In genomic region chr1:66439028-66439427, GRCh38 we compare ENCODE assay signal across 7 cellular contexts.
A peak's percentile ranks its signal among the peaks of the same experiment; 100 is the strongest.
DNase-seq lines count a peak whose midpoint lies in the region; ATAC-seq and TF ChIP-seq lines count a peak whose summit lies in the region.

No MANE protein-coding gene starts in this region.

- no TSS peak for BruUV-seq in PC-3 (replicated peaks; lab: Mats Ljungman, UMichigan)

- peak overlapping the region; percentile 19 for H3K4me2 ChIP-seq in PC-3 (ENCODE audit: low read length)

- no peaks in the 10 kb centered on the region for H3F3A ChIP-seq in PC-3 (ENCODE audit: low read length, unreplicated experiment)

- no peaks in the 10 kb centered on the region for H3K36me3 ChIP-seq in PC-3 (ENCODE audit: low read depth, low read length)
- H3K36me3 ChIP-seq in right atrium auricular region: no peaks in the 10 kb centered on the region

- CTCF ChIA-PET in PC-3 (lab: Charles Lee): no interaction called here

- no peaks in the 10 kb centered on the region for H3K79me2 ChIP-seq in PC-3 (ENCODE audit: low read length)

- DNase-seq in PC-3 (peak; percentile 36), lung microvascular endothelial cell (ENCODE audit: low read depth in 2 of 2) (peak; percentile 36 to 76), DMS79 treated with DMSO at 0.1 percent for 48 hours (lab: John Stamatoyannopoulos, UW) (no peak), right atrium auricular region (ENCODE audit: low spot score) (no peak), C1 segment of cervical spinal cord (lab: John Stamatoyannopoulos, UW) (no peak)

- H3K9me2 ChIP-seq in PC-3 (replicated peaks; ENCODE audit: low read length): no peaks in the 10 kb centered on the region

- H2AFZ ChIP-seq in PC-3 (ENCODE audit: low read length): no peak overlapping the region

- no peak for TF ChIP-seq CTCF in PC-3 (conservative IDR thresholded peaks at IDR 0.05; ENCODE audit: low read depth, low read length)
- no peak for TF ChIP-seq CTCF in right atrium auricular region (IDR thresholded peaks at IDR 0.05)

- peaks cover 34% of the 10 kb centered on the region for H3K4me1 ChIP-seq in PC-3 (ENCODE audit: insufficient read depth, low read length)
- H3K4me1 ChIP-seq in right atrium auricular region: no peaks in the 10 kb centered on the region

- H3K4me3 ChIP-seq in PC-3 (ENCODE audit: low read length) (no peak overlapping the region), right atrium auricular region (no peak overlapping the region)

- peak; percentile 33 for ATAC-seq in GM19023 (IDR thresholded peaks at IDR 0.05; ENCODE audit: unreplicated experiment)
- peak; percentile 60 for ATAC-seq in HG02870 (IDR thresholded peaks at IDR 0.05; ENCODE audit: unreplicated experiment)
- ATAC-seq in PC-3: no peak

- H3K9ac ChIP-seq in PC-3 (ENCODE audit: low read length): no peak overlapping the region

- no peaks in the 10 kb centered on the region for H3K27me3 ChIP-seq in PC-3 (ENCODE audit: low read length)
- H3K27me3 ChIP-seq in right atrium auricular region: no peaks in the 10 kb centered on the region

- H3K27ac ChIP-seq in PC-3 (ENCODE audit: low read length): peak overlapping the region; percentile 53
- H3K27ac ChIP-seq in right atrium auricular region: no peak overlapping the region

- H3K9me3 ChIP-seq in PC-3 (ENCODE audit: low read length): no peaks in the 10 kb centered on the region
- H3K9me3 ChIP-seq in right atrium auricular region: no peaks in the 10 kb centered on the region

- intact Hi-C loops in PC-3 (cut with micrococcal nuclease): loop anchor here (5.0 kb wide), 3 partner anchors 87 to 167 kb away; no protein-coding TSS in a partner anchor

- no peaks in the 10 kb centered on the region for H4K20me1 ChIP-seq in PC-3 (ENCODE audit: low read length)

- POLR2A ChIA-PET in PC-3 (lab: Charles Lee; ENCODE audit: unreplicated experiment): no interaction called here

Comparison
In these comparisons a context has a peak if more than half of its experiments do, and no peak if none do; other contexts are left out.
1. DNase-seq: peak in PC-3 (single experiment) and lung microvascular endothelial cell (2 of 2); none in DMS79 treated with DMSO at 0.1 percent for 48 hours (single experiment), right atrium auricular region (single experiment) and C1 segment of cervical spinal cord (0 of 14).